Comparison of ENCODE assay signal across 25 cellular contexts in the genomic region with DNA sequence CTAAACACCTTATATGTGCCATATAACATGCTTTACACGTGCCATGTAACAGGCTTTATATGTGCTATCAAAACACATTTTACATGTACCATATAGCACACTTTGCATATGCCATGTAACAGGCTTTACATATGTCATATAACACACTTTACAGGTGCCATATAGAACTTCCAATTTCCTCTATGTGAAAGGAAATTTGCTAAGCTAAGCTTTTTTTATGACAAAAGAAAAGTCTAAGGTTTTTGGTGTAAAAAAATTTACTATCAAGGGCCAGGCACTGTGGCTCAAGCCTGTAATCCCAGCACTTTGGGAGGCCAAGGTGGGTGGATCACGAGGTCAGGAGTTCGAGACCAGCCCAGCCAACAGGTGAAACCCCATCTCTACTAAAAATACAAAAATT.
A peak's percentile ranks its signal among the peaks of the same experiment; 100 is the strongest.
DNase-seq lines count a peak whose midpoint lies in the region; ATAC-seq, FAIRE-seq and TF ChIP-seq lines count a peak whose summit lies in the region.
"Had no signal": no experiment of that assay in that cellular context is flagged by ENCODE, and none has a peak within 500 bp of the region (broad histone marks: within the 10 kb centered on the region; RNA-seq: fewer than 3 reads in every experiment).

No MANE protein-coding gene starts in this region.

- in situ Hi-C loops in HepG2 (cut with HindIII; ENCODE audit: extremely low pct_ligation_motif_present, low pct_unique_long_range_greater_than_20kb) = loop anchor here (25.0 kb wide), 1 partner anchor 1452 kb away; no protein-coding TSS in a partner anchor

- no peak overlapping the region for H3K4me3 Mint-ChIP-seq in stimulated activated naive CD8-positive, alpha-beta T cell treated with anti-CD3 and anti-CD28 coated beads, Interleukin-15, amount 100 ng/mL, for 72 hours
- H3K4me3 Mint-ChIP-seq: CD14-positive monocyte; CD4-positive, alpha-beta memory T cell; CD4-positive, CD25-positive, alpha-beta regulatory T cell; CD8-positive, alpha-beta memory T cell had no signal

- H3K36me3 ChIP-seq in HepG2 (replicated peaks in 1 of 2; ENCODE audit: control insufficient read depth in 1 of 2, insufficient read depth in 2 of 2, low read length in 2 of 2) (no peaks in the 10 kb centered on the region), right lobe of liver (no peaks in the 10 kb centered on the region), SK-N-MC (ENCODE audit: insufficient read depth, low read length) (no peaks in the 10 kb centered on the region)
- H3K36me3 ChIP-seq: BE2C, BLaER1 had no signal

- POLR2A ChIA-PET in HepG2 (lab: Yijun Ruan, JAX) = no interaction called here

- TF ChIP-seq POLR2A in HepG2 (IDR thresholded peaks at IDR 0.05; ENCODE audit: insufficient read depth in 1 of 2, low read depth in 2 of 2, low read length in 2 of 2) = no peak
- no peak for TF ChIP-seq POLR2A in right lobe of liver (IDR thresholded peaks at IDR 0.05)

- intact Hi-C loops in HepG2 (cut with micrococcal nuclease; ENCODE audit: unreplicated experiment) (no loop called here), right lobe of liver (cut with DNase I) (no loop called here)

- TF ChIP-seq CTCF in HepG2 (CRISPR knock-in tag; IDR thresholded peaks at IDR 0.05) = no peak
- TF ChIP-seq CTCF in right lobe of liver (IDR thresholded peaks at IDR 0.05) = no peak

- no peak overlapping the region for H2AFZ ChIP-seq in HepG2 (ENCODE audit: low read length)

- H3K4me1 ChIP-seq in HepG2 (ENCODE audit: insufficient read depth, low read length) (no peaks in the 10 kb centered on the region), right lobe of liver (no peaks in the 10 kb centered on the region)
- H3K4me1 ChIP-seq: BE2C had no signal

- H3K9ac ChIP-seq in HepG2 (ENCODE audit: insufficient read depth, low read depth, low read length) (no peak overlapping the region), SK-N-MC (ENCODE audit: insufficient read length) (no peak overlapping the region)
- H3K9ac ChIP-seq: BLaER1 had no signal

- H3K9me3 ChIP-seq in HepG2 (ENCODE audit: low read length) (no peaks in the 10 kb centered on the region), right lobe of liver (no peaks in the 10 kb centered on the region), SK-N-MC (ENCODE audit: low read depth, low read length) (no peaks in the 10 kb centered on the region)
- H3K9me3 ChIP-seq: BE2C, BLaER1 had no signal

- H3K27me3 Mint-ChIP-seq in stimulated activated naive CD8-positive, alpha-beta T cell treated with anti-CD3 and anti-CD28 coated beads, Interleukin-15, amount 100 ng/mL, for 72 hours = no peaks in the 10 kb centered on the region
- H3K27me3 Mint-ChIP-seq: CD4-positive, CD25-positive, alpha-beta regulatory T cell had no signal

- no peaks in the 10 kb centered on the region for H3K27me3 ChIP-seq in HepG2 (ENCODE audit: control insufficient read depth in 1 of 2, insufficient read depth in 2 of 2, low read length in 2 of 2)
- H3K27me3 ChIP-seq in right lobe of liver = no peaks in the 10 kb centered on the region
- H3K27me3 ChIP-seq: BE2C, BLaER1 had no signal

- H3K79me2 ChIP-seq in HepG2 (ENCODE audit: insufficient read depth, low read length) = no peaks in the 10 kb centered on the region

- no peak for TF ChIP-seq RAD21 in HepG2 (CRISPR knock-in tag; IDR thresholded peaks at IDR 0.05)

- WGBS in HepG2 (ENCODE audit: low lambda C conversion rate) = 7% methylated on average over 3 of the region's 3 CpGs
- 61% methylated on average over 3 of the region's 3 CpGs for WGBS in right lobe of liver (ENCODE audit: insufficient coverage, low coverage, low lambda C conversion rate, missing lambda C conversion rate)

- no peak for TF ChIP-seq EP300 in HepG2 (IDR thresholded peaks at IDR 0.05; ENCODE audit: low read depth in 2 of 2, low read length in 2 of 2)
- no peak for TF ChIP-seq EP300 in HepG2 (CRISPR knock-in tag; IDR thresholded peaks at IDR 0.05; ENCODE audit: borderline replicate concordance)

- no peak overlapping the region for H3K27ac Mint-ChIP-seq in stimulated activated naive CD8-positive, alpha-beta T cell treated with anti-CD3 and anti-CD28 coated beads, Interleukin-15, amount 100 ng/mL, for 72 hours
- H3K27ac Mint-ChIP-seq: CD14-positive monocyte; CD4-positive, CD25-positive, alpha-beta regulatory T cell had no signal

- CTCF ChIA-PET in HepG2 (lab: Yijun Ruan, JAX; ENCODE audit: low intra/inter-chr PET ratio, low total read pairs) = no interaction called here

- FAIRE-seq in HepG2 (lab: Jason Lieb, UNC) (no peak), GM19239 (lab: Jason Lieb, UNC) (no peak)
- FAIRE-seq: GM12878, GM12892, GM18507 had no signal

- H3K27ac ChIP-seq in HepG2 (ENCODE audit: extremely low read length, insufficient read depth, low read length) = no peak overlapping the region
- H3K27ac ChIP-seq in right lobe of liver = no peak overlapping the region
- peak overlapping the region; percentile 98; the same call in 1 of the 2 replicates for H3K27ac ChIP-seq in SK-N-MC
- H3K27ac ChIP-seq: 22Rv1, BLaER1 had no signal

- no peaks in the 10 kb centered on the region for H4K20me1 ChIP-seq in HepG2 (ENCODE audit: insufficient read depth, low read length)
- H4K20me1 ChIP-seq: BLaER1 had no signal

- peaks cover 20% of the 10 kb centered on the region for H3K4me1 Mint-ChIP-seq in stimulated activated naive CD8-positive, alpha-beta T cell treated with anti-CD3 and anti-CD28 coated beads, Interleukin-15, amount 100 ng/mL, for 72 hours

- DNase-seq in HepG2 (ENCODE audit: low spot score) (no peak), right lobe of liver (no peak), SK-N-MC (ENCODE audit: low read depth, low spot score) (no peak), GM19239 (ENCODE audit: insufficient read length, low spot score) (no peak)
- DNase-seq in stimulated activated naive CD8-positive, alpha-beta T cell treated with anti-CD3 and anti-CD28 coated beads, Interleukin-15, amount 100 ng/mL, for 72 hours = no peak
- DNase-seq: ACHN; BE2C; C1 segment of cervical spinal cord; CD4-positive, alpha-beta memory T cell; CD4-positive, CD25-positive, alpha-beta regulatory T cell; CD8-positive, alpha-beta memory T cell; COR-L47; DMS 273 treated with DMSO at 0.1 percent for 48 hours; DMS153; DMS53; DMS79; DND-41; EL; GDM1 had no signal

- ATAC-seq in HepG2 (no peak), right lobe of liver (no peak)
- no peak for ATAC-seq in stimulated activated naive CD8-positive, alpha-beta T cell treated with anti-CD3 and anti-CD28 coated beads, Interleukin-15, amount 100 ng/mL, for 72 hours
- ATAC-seq: GM12878 had no signal

- no peak overlapping the region for H3K4me2 ChIP-seq in HepG2 (ENCODE audit: low read depth, low read length)
- H3K4me2 ChIP-seq: BLaER1 had no signal

- H3K9me3 Mint-ChIP-seq in stimulated activated naive CD8-positive, alpha-beta T cell treated with anti-CD3 and anti-CD28 coated beads, Interleukin-15, amount 100 ng/mL, for 72 hours = no peaks in the 10 kb centered on the region
- H3K9me3 Mint-ChIP-seq: CD8-positive, alpha-beta memory T cell had no signal

- no TSS peak for BruUV-seq in HepG2 (replicated peaks; lab: Mats Ljungman, UMichigan)

- H3K4me3 ChIP-seq in HepG2 (replicated peaks in 1 of 3; ENCODE audit: insufficient read depth in 1 of 3, low read depth in 2 of 3, low read length in 3 of 3) (no peak overlapping the region), right lobe of liver (no peak overlapping the region), SK-N-MC (no peak overlapping the region)
- H3K4me3 ChIP-seq: BLaER1, GM12878 had no signal

TF ChIP-seq in HepG2, 621 proteins besides CTCF, POLR2A, EP300 and RAD21:
- TF ChIP-seq MAFK (conservative IDR thresholded peaks at IDR 0.05 in 1 of 2, IDR thresholded peaks at IDR 0.05 in 1 of 2; ENCODE audit: low read length in 2 of 2) (peak; percentile 54 to 87; a peak in 3 of 4 replicates), MAFF (IDR thresholded peaks at IDR 0.05; ENCODE audit: low read depth, low read length) (peak; percentile 73; the same call in 1 of the 2 replicates), ZNF556 (CRISPR knock-in tag; IDR thresholded peaks at IDR 0.05; ENCODE audit: borderline replicate concordance) (no peak)
